8 cellular contexts compared by ENCODE assay signal in the genomic region with DNA sequence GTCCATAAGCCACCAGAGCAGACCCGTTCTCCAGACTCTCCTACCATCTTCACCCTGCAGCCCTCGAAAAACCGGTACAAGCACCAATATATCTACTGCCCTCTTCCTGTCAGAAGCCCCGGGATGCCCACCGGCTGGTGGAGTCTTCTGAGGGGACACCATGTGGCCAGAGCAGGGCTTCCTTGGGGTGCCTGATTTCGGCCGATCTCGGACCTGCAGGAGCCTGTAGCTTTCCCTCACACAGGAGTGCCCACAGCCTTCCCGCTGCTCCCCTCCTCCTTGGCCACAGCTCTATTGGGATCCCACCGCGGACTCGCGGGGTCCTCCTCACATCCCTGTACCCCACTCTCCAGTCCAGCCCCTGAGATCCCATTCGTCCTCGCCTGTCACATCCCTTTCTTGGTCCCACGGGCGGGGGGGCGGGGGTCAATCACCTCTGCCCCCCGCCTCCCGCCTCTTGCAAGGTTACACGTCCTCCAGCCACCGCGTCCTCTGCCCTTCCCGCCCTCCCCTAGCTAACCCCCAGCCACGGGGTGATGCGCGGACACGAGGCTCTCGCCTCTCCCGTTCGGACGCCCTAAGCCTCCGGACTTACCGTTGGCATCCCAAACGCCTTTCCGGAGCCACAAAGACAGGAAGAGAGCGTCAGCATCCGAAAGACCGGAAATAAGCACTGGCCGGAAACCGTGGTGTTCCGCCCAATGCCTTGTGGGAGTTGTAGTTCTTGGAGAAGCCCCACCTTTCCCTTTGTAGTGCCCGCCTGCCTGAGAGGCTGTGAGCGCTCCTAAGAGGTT. TPM values are rescaled to one million over a fixed set of nuclear protein-coding genes. Genes with fewer than 3 reads are reported as not detected.
A peak's percentile ranks its signal among the peaks of the same experiment; 100 is the strongest.
DNase-seq lines count a peak whose midpoint lies in the region; ATAC-seq and TF ChIP-seq lines count a peak whose summit lies in the region.

A gene (minus strand): TSS at position 659 of the 794 bp plus-strand sequence. CDS start 784 bp downstream, outside the sequence.

- peak within 1 kb of the TSS; percentile 79 for H3K4me3 ChIP-seq in Loucy (ENCODE audit: low read length, poor library complexity, severe bottlenecking)
- H3K4me3 ChIP-seq in neuron (ENCODE audit: low read length) = peak within 1 kb of the TSS; percentile 94
- peak within 1 kb of the TSS; percentile 78 to 88 (median 81) for H3K4me3 ChIP-seq in subcutaneous abdominal adipose tissue (ENCODE audit: low read depth in 1 of 5, low read length in 5 of 5)

- H3K27ac ChIP-seq in foreskin keratinocyte = no peak within 1 kb of the TSS
- no peak within 1 kb of the TSS for H3K27ac ChIP-seq in subcutaneous abdominal adipose tissue (ENCODE audit: low read depth, low read length)

- peak; percentile 93 for ATAC-seq in foreskin keratinocyte

- H3K4me1 ChIP-seq in Loucy (ENCODE audit: insufficient read depth, low read length, poor library complexity, severe bottlenecking) (peaks cover 12% of the 10 kb centered on the region), foreskin keratinocyte (no peaks in the 10 kb centered on the region), neuron (ENCODE audit: insufficient read depth, low read length) (peaks cover 12% of the 10 kb centered on the region), subcutaneous abdominal adipose tissue (ENCODE audit: control insufficient read depth in 5 of 5, insufficient read depth in 5 of 5, low read length in 5 of 5) (peaks cover 5 to 16% (median 14%) of the 10 kb centered on the region in 5 donors)

- peaks cover 42% of the 10 kb centered on the region for H3K79me2 ChIP-seq in Loucy (ENCODE audit: insufficient read depth, low read length)

- H3K9me3 ChIP-seq in Loucy (ENCODE audit: insufficient read depth, low read depth, low read length) = no peaks in the 10 kb centered on the region
- H3K9me3 ChIP-seq in neuron (ENCODE audit: low read length) = no peaks in the 10 kb centered on the region
- H3K9me3 ChIP-seq in subcutaneous abdominal adipose tissue (ENCODE audit: control insufficient read depth in 5 of 5, low read length in 5 of 5) = no peaks in the 10 kb centered on the region

- H3F3A ChIP-seq in Loucy (ENCODE audit: low read depth) = no peaks in the 10 kb centered on the region

- TF ChIP-seq CTCF in Loucy (conservative IDR thresholded peaks at IDR 0.05; ENCODE audit: low read length) (peak; percentile 23; the same call in 1 of the 2 replicates), foreskin keratinocyte (conservative IDR thresholded peaks at IDR 0.05) (peak; percentile 4)

- DNase-seq in EH (ENCODE audit: low read depth) (peak; percentile 94), GOT3 (lab: John Stamatoyannopoulos, UW) (peak; percentile 43), SHP77 treated with DMSO at 0.1 percent for 48 hours (lab: John Stamatoyannopoulos, UW) (peak; percentile 97), foreskin keratinocyte (peak; percentile 57 to 75)
- peak; percentile 94 for DNase-seq in activated effector memory CD4-positive, alpha-beta T cell treated with anti-CD3 and anti-CD28 coated beads, Interleukin-2, amount 50 U/mL, for 16 hours

- no peaks in the 10 kb centered on the region for H3K9me2 ChIP-seq in Loucy (replicated peaks; ENCODE audit: low read depth, low read length)

- H3K36me3 ChIP-seq in Loucy (ENCODE audit: insufficient read depth, low read length) = peaks cover 8% of the 10 kb centered on the region; the same call in 1 of the 2 replicates
- peaks cover 33% of the 10 kb centered on the region for H3K36me3 ChIP-seq in neuron (ENCODE audit: insufficient read depth, low read length)
- peaks cover 0 to 20% (median 10%) of the 10 kb centered on the region in 5 donors for H3K36me3 ChIP-seq in subcutaneous abdominal adipose tissue (ENCODE audit: control insufficient read depth in 5 of 5, insufficient read depth in 5 of 5, low read length in 5 of 5)

- H3K9ac ChIP-seq in Loucy (ENCODE audit: low read depth, low read length, poor library complexity, severe bottlenecking) (peak within 1 kb of the TSS; percentile 83), subcutaneous abdominal adipose tissue (ENCODE audit: low read length in 5 of 5) (peak within 1 kb of the TSS; percentile 63 to 86 (median 75))

- peaks cover 18% of the 10 kb centered on the region for H4K20me1 ChIP-seq in Loucy (ENCODE audit: insufficient read depth, low read length, poor library complexity, severe bottlenecking)

- H3K27me3 ChIP-seq in Loucy (ENCODE audit: insufficient read depth, low read length, poor library complexity, severe bottlenecking) = no peaks in the 10 kb centered on the region
- no peaks in the 10 kb centered on the region for H3K27me3 ChIP-seq in foreskin keratinocyte
- H3K27me3 ChIP-seq in neuron (ENCODE audit: insufficient read depth, low read length) = no peaks in the 10 kb centered on the region
- no peaks in the 10 kb centered on the region for H3K27me3 ChIP-seq in subcutaneous abdominal adipose tissue (ENCODE audit: control insufficient read depth in 5 of 5, insufficient read depth in 4 of 5, low read length in 5 of 5)

- H2AFZ ChIP-seq in Loucy (ENCODE audit: low read length) (peak within 1 kb of the TSS; percentile 79), neuron (ENCODE audit: low read depth, low read length) (peak within 1 kb of the TSS; percentile 92)

- peak within 1 kb of the TSS; percentile 96 for H3K4me2 ChIP-seq in Loucy (ENCODE audit: low read depth, low read length, poor library complexity, severe bottlenecking)

RNA-seq across cellular contexts. Expression of the gene that starts here (rescaled TPM):
- 175 and 203 TPM in 2 replicates for total RNA-seq in foreskin keratinocyte
- 263 and 292 TPM in 2 replicates for polyA plus RNA-seq in foreskin keratinocyte

Comparison
In these comparisons a context has a peak if more than half of its experiments do, and no peak if none do; other contexts are left out.
1. DNase-seq: peak in every context shown above with its lines; median percentile 97 in SHP77 treated with DMSO at 0.1 percent for 48 hours; 94 in EH; 94 in activated effector memory CD4-positive, alpha-beta T cell treated with anti-CD3 and anti-CD28 coated beads, Interleukin-2, amount 50 U/mL, for 16 hours; 66 in foreskin keratinocyte; 43 in GOT3.